9 cellular contexts compared by ENCODE assay signal in the genomic region with DNA sequence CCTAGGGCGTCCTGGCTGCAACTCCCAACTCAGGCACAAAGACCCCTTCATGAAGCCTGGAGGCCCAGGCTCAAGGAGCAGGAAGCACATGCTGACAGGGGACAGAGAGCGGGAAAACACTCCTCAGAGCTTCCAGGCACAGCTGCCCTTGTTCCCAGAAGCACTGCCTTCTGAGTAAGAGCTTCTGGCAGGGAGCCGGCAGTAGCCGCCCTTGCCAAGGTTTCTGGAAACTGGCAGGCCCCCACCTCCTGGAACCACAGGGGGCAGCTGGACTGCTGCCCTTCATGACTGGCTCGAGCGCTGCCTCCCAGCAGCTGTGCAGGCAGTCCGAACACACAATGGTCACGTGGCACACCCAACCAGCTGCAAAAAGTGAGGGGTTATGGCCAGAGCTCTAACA. TPM values are rescaled to one million over a fixed set of nuclear protein-coding genes. Genes with fewer than 3 reads are reported as not detected.
A peak's percentile ranks its signal among the peaks of the same experiment; 100 is the strongest.
DNase-seq lines count a peak whose midpoint lies in the region; ATAC-seq, FAIRE-seq and TF ChIP-seq lines count a peak whose summit lies in the region.
"Had no signal": no experiment of that assay in that cellular context is flagged by ENCODE, and none has a peak within 500 bp of the region (broad histone marks: within the 10 kb centered on the region; RNA-seq: fewer than 3 reads in every experiment).

No MANE protein-coding gene starts in this region.

- no peak for TF ChIP-seq CTCF in HepG2 (CRISPR knock-in tag; IDR thresholded peaks at IDR 0.05)

- no peak for TF ChIP-seq POLR2A in HepG2 (IDR thresholded peaks at IDR 0.05; ENCODE audit: insufficient read depth in 1 of 2, low read depth in 2 of 2, low read length in 2 of 2)

- TF ChIP-seq EP300 in HepG2 (IDR thresholded peaks at IDR 0.05; ENCODE audit: low read depth in 2 of 2, low read length in 2 of 2) (no peak), HepG2 (CRISPR knock-in tag; IDR thresholded peaks at IDR 0.05; ENCODE audit: borderline replicate concordance) (no peak)

- intact Hi-C loops in HepG2 (cut with micrococcal nuclease; ENCODE audit: unreplicated experiment), result loop anchor here (10.0 kb wide), 1 partner anchor 59 kb away; no protein-coding TSS in a partner anchor

- no peak overlapping the region for H3K9ac ChIP-seq in HepG2 (ENCODE audit: insufficient read depth, low read depth, low read length)

- no peak overlapping the region for H2AFZ ChIP-seq in HepG2 (ENCODE audit: low read length)

- WGBS in HepG2 (ENCODE audit: low lambda C conversion rate), result 97% methylated on average over 4 of the region's 8 CpGs
- WGBS in thymus, result 93% methylated on average over 8 of the region's 8 CpGs

- H3K4me3 ChIP-seq in HepG2 (replicated peaks in 1 of 3; ENCODE audit: insufficient read depth in 1 of 3, low read depth in 2 of 3, low read length in 3 of 3) (no peak overlapping the region), thymus (ENCODE audit: low read length) (no peak overlapping the region)

- POLR2A ChIA-PET in HepG2 (lab: Yijun Ruan, JAX), result no interaction called here

- peaks cover 38% of the 10 kb centered on the region for H3K4me1 ChIP-seq in HepG2 (ENCODE audit: insufficient read depth, low read length)
- no peaks in the 10 kb centered on the region for H3K4me1 ChIP-seq in thymus (ENCODE audit: control insufficient read depth, insufficient read depth, low read length)

- in situ Hi-C loops in HepG2 (cut with HindIII; ENCODE audit: extremely low pct_ligation_motif_present, low pct_unique_long_range_greater_than_20kb), result no loop called here

- DNase-seq in NCI-H1092 treated with DMSO at 0.1 percent for 48 hours (lab: John Stamatoyannopoulos, UW) (peak; percentile 96), cerebellar cortex (ENCODE audit: low spot score) (peak; percentile 64), HepG2 (ENCODE audit: low spot score) (no peak), NCI-H524 (lab: John Stamatoyannopoulos, UW) (no peak)
- DNase-seq in NK-92 treated with Interleukin-12 subunit alpha and Interleukin-12 subunit beta, amount 100 ng/mL, for 24 hours (lab: John Stamatoyannopoulos, UW), result no peak
- no peak for DNase-seq in stimulated activated CD4-positive, alpha-beta T cell treated with anti-CD3 and anti-CD28 coated beads, Interleukin-1b, Interleukin-23, amount 100 ng/mL, for 48 hours

- FAIRE-seq in HepG2 (lab: Jason Lieb, UNC), result no peak

- peaks cover 50% of the 10 kb centered on the region for H3K79me2 ChIP-seq in HepG2 (ENCODE audit: insufficient read depth, low read length)

- CTCF ChIA-PET in HepG2 (lab: Yijun Ruan, JAX; ENCODE audit: low intra/inter-chr PET ratio, low total read pairs), result no interaction called here

- peaks cover 68% of the 10 kb centered on the region for H4K20me1 ChIP-seq in HepG2 (ENCODE audit: insufficient read depth, low read length)

- ATAC-seq in HepG2, result no peak
- no peak for ATAC-seq in GM21447 (IDR thresholded peaks at IDR 0.05; ENCODE audit: unreplicated experiment)

- H3K27ac ChIP-seq in HepG2 (ENCODE audit: extremely low read length, insufficient read depth, low read length), result no peak overlapping the region
- peak overlapping the region; percentile 68 for H3K27ac ChIP-seq in thymus (ENCODE audit: low read depth)
- H3K27ac ChIP-seq: HL-60 had no signal

- H3K27me3 ChIP-seq in HepG2 (ENCODE audit: control insufficient read depth in 1 of 2, insufficient read depth in 2 of 2, low read length in 2 of 2) (no peaks in the 10 kb centered on the region), thymus (ENCODE audit: control insufficient read depth, insufficient read depth) (no peaks in the 10 kb centered on the region)

- H3K4me2 ChIP-seq in HepG2 (ENCODE audit: low read depth, low read length), result no peak overlapping the region

- no peak for TF ChIP-seq RAD21 in HepG2 (CRISPR knock-in tag; IDR thresholded peaks at IDR 0.05)

- no TSS peak for BruUV-seq in HepG2 (replicated peaks; lab: Mats Ljungman, UMichigan)

- no peaks in the 10 kb centered on the region for H3K9me3 ChIP-seq in HepG2 (ENCODE audit: low read length)
- no peaks in the 10 kb centered on the region for H3K9me3 ChIP-seq in thymus (ENCODE audit: control insufficient read depth)

- peaks cover 45 to 90% of the 10 kb centered on the region in 2 experiments; a peak in 4 of 5 replicates for H3K36me3 ChIP-seq in HepG2 (replicated peaks in 1 of 2; ENCODE audit: control insufficient read depth in 1 of 2, insufficient read depth in 2 of 2, low read length in 2 of 2)
- H3K36me3 ChIP-seq in thymus (ENCODE audit: control insufficient read depth, insufficient read depth), result peaks cover 92% of the 10 kb centered on the region

TF ChIP-seq in HepG2, 621 proteins besides CTCF, POLR2A, EP300 and RAD21 (continues in another document):
- no peak for TF ChIP-seq KDM4B (CRISPR knock-in tag; IDR thresholded peaks at IDR 0.05)
- TF ChIP-seq, protein P1, sequence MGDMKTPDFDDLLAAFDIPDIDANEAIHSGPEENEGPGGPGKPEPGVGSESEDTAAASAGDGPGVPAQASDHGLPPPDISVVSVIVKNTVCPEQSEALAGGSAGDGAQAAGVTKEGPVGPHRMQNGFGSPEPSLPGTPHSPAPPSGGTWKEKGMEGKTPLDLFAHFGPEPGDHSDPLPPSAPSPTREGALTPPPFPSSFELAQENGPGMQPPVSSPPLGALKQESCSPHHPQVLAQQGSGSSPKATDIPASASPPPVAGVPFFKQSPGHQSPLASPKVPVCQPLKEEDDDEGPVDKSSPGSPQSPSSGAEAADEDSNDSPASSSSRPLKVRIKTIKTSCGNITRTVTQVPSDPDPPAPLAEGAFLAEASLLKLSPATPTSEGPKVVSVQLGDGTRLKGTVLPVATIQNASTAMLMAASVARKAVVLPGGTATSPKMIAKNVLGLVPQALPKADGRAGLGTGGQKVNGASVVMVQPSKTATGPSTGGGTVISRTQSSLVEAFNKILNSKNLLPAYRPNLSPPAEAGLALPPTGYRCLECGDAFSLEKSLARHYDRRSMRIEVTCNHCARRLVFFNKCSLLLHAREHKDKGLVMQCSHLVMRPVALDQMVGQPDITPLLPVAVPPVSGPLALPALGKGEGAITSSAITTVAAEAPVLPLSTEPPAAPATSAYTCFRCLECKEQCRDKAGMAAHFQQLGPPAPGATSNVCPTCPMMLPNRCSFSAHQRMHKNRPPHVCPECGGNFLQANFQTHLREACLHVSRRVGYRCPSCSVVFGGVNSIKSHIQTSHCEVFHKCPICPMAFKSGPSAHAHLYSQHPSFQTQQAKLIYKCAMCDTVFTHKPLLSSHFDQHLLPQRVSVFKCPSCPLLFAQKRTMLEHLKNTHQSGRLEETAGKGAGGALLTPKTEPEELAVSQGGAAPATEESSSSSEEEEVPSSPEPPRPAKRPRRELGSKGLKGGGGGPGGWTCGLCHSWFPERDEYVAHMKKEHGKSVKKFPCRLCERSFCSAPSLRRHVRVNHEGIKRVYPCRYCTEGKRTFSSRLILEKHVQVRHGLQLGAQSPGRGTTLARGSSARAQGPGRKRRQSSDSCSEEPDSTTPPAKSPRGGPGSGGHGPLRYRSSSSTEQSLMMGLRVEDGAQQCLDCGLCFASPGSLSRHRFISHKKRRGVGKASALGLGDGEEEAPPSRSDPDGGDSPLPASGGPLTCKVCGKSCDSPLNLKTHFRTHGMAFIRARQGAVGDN (CRISPR knock-in tag; IDR thresholded peaks at IDR 0.05), result peak; percentile 16; the same call in 1 of the 2 replicates

RNA-seq across cellular contexts. Expression of gene EPHX3, which starts 33.6 kb away (rescaled TPM):
- 0.07 TPM in 1 of 2 replicates, not detected in the other for total RNA-seq in HepG2 (2016; rRNA removed; fragmentation: Illumina TruSeq; extraction: Trizol)
- total RNA-seq in HepG2 (2016; cell fraction: cytosol; rRNA removed; fragmentation: Illumina TruSeq; extraction: Trizol; ENCODE audit: low read depth), result not detected in 2 replicates
- total RNA-seq in HepG2 (2016; cell fraction: insoluble cytoplasmic fraction; rRNA removed; fragmentation: Illumina TruSeq; extraction: Trizol), result 0.06 TPM in 1 of 2 replicates, not detected in the other
- not detected in 2 replicates for total RNA-seq in HepG2 (2016; cell fraction: membrane; rRNA removed; fragmentation: Illumina TruSeq; extraction: Trizol)
- total RNA-seq in HepG2 (2016; cell fraction: nucleus; rRNA removed; fragmentation: Illumina TruSeq; extraction: Trizol), result not detected in 2 replicates
- polyA plus RNA-seq in HepG2 (2011; rRNA removed), result 0.15 and 0.17 TPM in 2 replicates
- 0.04 and 0.05 TPM in 2 replicates for polyA plus RNA-seq in HepG2 (2011; cell fraction: cytosol; rRNA removed)
- polyA plus RNA-seq in HepG2 (2011; cell fraction: nucleus; rRNA removed), result 0.78 and 0.82 TPM in 2 replicates
- 0.07 TPM in 1 of 2 replicates, not detected in the other for polyA plus RNA-seq in HepG2 (2012)
- not detected in 2 replicates for polyA plus RNA-seq in HepG2 (2016; cell fraction: cytosol; fragmentation: Illumina TruSeq; extraction: Trizol; ENCODE audit: low read depth)
- not detected in 2 replicates for polyA plus RNA-seq in HepG2 (2016; cell fraction: insoluble cytoplasmic fraction; fragmentation: Illumina TruSeq; extraction: Trizol; ENCODE audit: low read depth)
- 0.10 TPM in 1 of 2 replicates, not detected in the other for polyA plus RNA-seq in HepG2 (2016; cell fraction: membrane; fragmentation: Illumina TruSeq; extraction: Trizol; ENCODE audit: low read depth)
- not detected in 2 replicates for polyA plus RNA-seq in HepG2 (2016; cell fraction: nucleus; fragmentation: Illumina TruSeq; extraction: Trizol; ENCODE audit: insufficient read depth, low read depth)
- polyA minus RNA-seq in HepG2 (2011; rRNA and poly(A)+ RNA removed; ENCODE audit: low replicate concordance), result 0.76 and 0.96 TPM in 2 replicates
- polyA minus RNA-seq in HepG2 (2011; cell fraction: cytosol; rRNA and poly(A)+ RNA removed), result not detected in 2 replicates
- polyA minus RNA-seq in HepG2 (2011; cell fraction: nucleus; rRNA and poly(A)+ RNA removed), result 0.99 and 1.2 TPM in 2 replicates
- polyA plus RNA-seq in thymus, result 4.8 TPM

Comparison
In these comparisons a context has a peak if more than half of its experiments do, and no peak if none do; other contexts are left out.
1. DNase-seq: peak in NCI-H1092 treated with DMSO at 0.1 percent for 48 hours (single experiment) and cerebellar cortex (single experiment); none in HepG2 (single experiment), NK-92 treated with Interleukin-12 subunit alpha and Interleukin-12 subunit beta, amount 100 ng/mL, for 24 hours (single experiment), NCI-H524 (0 of 2) and stimulated activated CD4-positive, alpha-beta T cell treated with anti-CD3 and anti-CD28 coated beads, Interleukin-1b, Interleukin-23, amount 100 ng/mL, for 48 hours (single experiment).